Comparison of ENCODE assay signal across 1 cellular context in genomic region chr10:103452714-103453230, GRCh38.
TF ChIP-seq lines count a peak whose summit lies in the region.

No MANE protein-coding gene starts in this region.

TF ChIP-seq in endothelial cell of umbilical vein, 7 proteins besides CTCF, POLR2A, EP300 and RAD21:
- TF ChIP-seq POLR2AphosphoS5 (IDR thresholded peaks at IDR 0.05; ENCODE audit: insufficient read depth, low read depth, low read length) (no peak), JUN (IDR thresholded peaks at IDR 0.05; ENCODE audit: borderline replicate concordance, insufficient read depth, insufficient read length, low read depth) (no peak), MAX (IDR thresholded peaks at IDR 0.05; ENCODE audit: insufficient read depth, insufficient read length) (no peak), EZH2 (IDR thresholded peaks at IDR 0.05; ENCODE audit: borderline replicate concordance, low read depth, low read length, severe bottlenecking) (no peak), GATA2 (IDR thresholded peaks at IDR 0.05; ENCODE audit: insufficient read depth, insufficient read length, low read depth, low read length) (no peak), FOS (IDR thresholded peaks at IDR 0.05; ENCODE audit: borderline replicate concordance, insufficient read depth, low read length) (no peak), MYC (IDR thresholded peaks at IDR 0.05; ENCODE audit: low read depth, low read length) (no peak)
TF ChIP-seq in endothelial cell of umbilical vein: peak in this region for 0.
